9 cellular contexts compared by ENCODE assay signal in genomic region chr21:45427331-45428271, GRCh38. TPM values are rescaled to one million over a fixed set of nuclear protein-coding genes. Genes with fewer than 3 reads are reported as not detected.
DNase-seq lines count a peak whose midpoint lies in the region; ATAC-seq, FAIRE-seq and TF ChIP-seq lines count a peak whose summit lies in the region.
"Had no signal": no experiment of that assay in that cellular context is flagged by ENCODE, and none has a peak within 500 bp of the region (broad histone marks: within the 10 kb centered on the region; RNA-seq: fewer than 3 reads in every experiment).

No MANE protein-coding gene starts in this region.

- TF ChIP-seq CTCF in foreskin fibroblast (IDR thresholded peaks at IDR 0.05; ENCODE audit: low read depth, low read length) (no peak), pancreas (IDR thresholded peaks at IDR 0.05) (no peak)

- H3K4me3 ChIP-seq in foreskin fibroblast (ENCODE audit: low read depth in 1 of 2, low read length in 2 of 2), result no peak overlapping the region
- H3K4me3 ChIP-seq in pancreas, result no peak overlapping the region

- peak; percentile 64 to 84 (median 76) for ATAC-seq in pancreas
- no peak for ATAC-seq in HG03039 (IDR thresholded peaks at IDR 0.05; ENCODE audit: unreplicated experiment)
- ATAC-seq in HG03442 (IDR thresholded peaks at IDR 0.05; ENCODE audit: unreplicated experiment), result no peak
- ATAC-seq in HG03432 (IDR thresholded peaks at IDR 0.05; ENCODE audit: unreplicated experiment), result no peak

- no peaks in the 10 kb centered on the region for H3K36me3 ChIP-seq in pancreas

- in situ Hi-C loops in SK-MEL-5 (cut with HindIII; ENCODE audit: low pct_unique_long_range_greater_than_20kb, low sequenced_read_pairs), result no loop called here

- no peaks in the 10 kb centered on the region for H3K27me3 ChIP-seq in pancreas

- no peak for FAIRE-seq in pancreas (lab: Jason Lieb, UNC)
- FAIRE-seq: TTC549 had no signal

- peak overlapping the region; percentile 43 to 68 (median 54) for H3K27ac ChIP-seq in pancreas

- DNase-seq in EH (ENCODE audit: low read depth) (peak; percentile 99), SK-MEL-5 (ENCODE audit: low read depth, low spot score) (peak; percentile 35), foreskin fibroblast (peak; percentile 96 to 97), pancreas (peak in 5 of 6 donors; percentile 64 to 83 (median 73)), NCI-H1436 (lab: John Stamatoyannopoulos, UW) (no peak)

- H3K4me1 ChIP-seq in pancreas, result peaks cover 0 to 6% (median 0%) of the 10 kb centered on the region in 3 donors

- H3K9me3 ChIP-seq in pancreas, result no peaks in the 10 kb centered on the region

- WGBS in pancreas, 2 donors, result 38 to 49% methylated on average over 45 of the region's 45 CpGs

- intact Hi-C loops in pancreas (cut with DNase I), result loop anchor here in 1 of 3 donors (5.0 kb wide), 1 partner anchor 125 kb away; no protein-coding TSS in a partner anchor

RNA-seq across cellular contexts. Expression of gene COL18A1, which starts 22.6 kb away (rescaled TPM):
- total RNA-seq in SK-MEL-5 (2014; rRNA removed; shearing (Covaris generic)), result 12.4 and 13.2 TPM in 2 replicates
- 22.6 and 23.5 TPM in 2 replicates for polyA plus RNA-seq in SK-MEL-5 (2015; cell fraction: cytosol; rRNA removed)
- 17.8 and 18.8 TPM in 2 replicates for polyA plus RNA-seq in SK-MEL-5 (2015; cell fraction: nucleus; rRNA removed)
- 10 to 100 TPM; 38.7 to 93.0 (median 62.4) TPM for total RNA-seq in pancreas
- polyA plus RNA-seq in pancreas, result 100 to 1,000 TPM; 285 to 301 TPM

Comparison
In these comparisons a context has a peak if more than half of its experiments do, and no peak if none do; other contexts are left out.
1. ATAC-seq: peak in pancreas (4 of 4); none in HG03039 (single experiment), HG03442 (single experiment) and HG03432 (single experiment).